In the genomic region with DNA sequence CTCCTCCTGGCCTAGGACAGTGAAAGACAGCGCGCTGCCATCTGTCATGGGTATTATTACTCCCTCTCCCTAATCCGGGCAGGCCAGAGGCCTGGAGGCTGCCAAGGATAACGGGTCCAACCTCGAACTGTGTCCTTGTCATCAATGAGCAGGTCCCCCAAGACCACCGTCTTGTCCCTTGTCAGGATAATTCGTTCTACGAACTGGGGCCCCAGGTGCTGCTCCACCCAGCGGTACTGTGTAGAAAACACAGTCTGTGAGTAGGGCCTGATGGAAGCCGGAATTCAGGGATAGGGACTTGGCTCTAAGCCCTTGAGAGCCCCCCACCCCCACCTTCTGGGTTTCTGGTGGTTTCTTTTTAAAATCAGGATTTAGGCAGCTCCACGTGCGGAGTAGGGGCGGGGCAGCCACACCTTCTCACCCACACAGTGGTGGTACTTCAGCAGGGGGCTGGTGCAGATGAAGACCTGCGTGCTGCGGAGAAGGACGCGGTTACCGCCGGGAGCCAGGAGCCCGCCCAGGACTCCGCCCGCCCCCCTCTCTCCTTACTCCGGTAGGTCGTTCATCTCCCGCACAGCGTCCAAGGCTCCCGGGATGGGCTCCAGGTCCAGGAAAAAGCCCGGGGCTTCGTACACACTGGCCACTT, we compare ENCODE assay signal across 8 cellular contexts. TPM values are rescaled to one million over a fixed set of nuclear protein-coding genes. Genes with fewer than 3 reads are reported as not detected.
DNase-seq lines count a peak whose midpoint lies in the region; ATAC-seq and TF ChIP-seq lines count a peak whose summit lies in the region.

No MANE protein-coding gene starts in this region.

- peak overlapping the region; percentile 88 for H3K4me3 ChIP-seq in HUES6 (ENCODE audit: low read depth, low read length)
- peak overlapping the region; percentile 42 to 92 (median 72) for H3K4me3 ChIP-seq in heart right ventricle

- TF ChIP-seq CTCF in heart right ventricle (IDR thresholded peaks at IDR 0.05): peak in 5 of 9 donors; percentile 28 to 51 (median 49)

- ATAC-seq in heart right ventricle: peak; percentile 49 to 71 (median 62)

- H3K27ac ChIP-seq in HUES6 (ENCODE audit: low read depth, low read length): peak overlapping the region; percentile 98
- peak overlapping the region; percentile 69 to 95 (median 87) for H3K27ac ChIP-seq in heart right ventricle

- H3K27me3 ChIP-seq in HUES6 (ENCODE audit: control insufficient read depth, insufficient read depth, low read length): no peaks in the 10 kb centered on the region
- no peaks in the 10 kb centered on the region for H3K27me3 ChIP-seq in heart right ventricle

- H3K4me1 ChIP-seq in HUES6 (ENCODE audit: control insufficient read depth, insufficient read depth, low read length) (peaks cover 5% of the 10 kb centered on the region), heart right ventricle (peaks cover 0 to 27% (median 15%) of the 10 kb centered on the region in 9 donors)

- DNase-seq in NCI-H748 (lab: John Stamatoyannopoulos, UW; ENCODE audit: unreplicated experiment) (peak; percentile 52), NCI-H748 treated with DMSO at 0.1 percent for 48 hours (lab: John Stamatoyannopoulos, UW) (no peak), SHP77 (lab: John Stamatoyannopoulos, UW) (peak; percentile 66 to 70), amniotic epithelial cell (ENCODE audit: low read depth) (peak; percentile 57), heart right ventricle (peak in 1 of 2 donors; percentile 24), posterior vena cava (ENCODE audit: low spot score) (peak; percentile 84), DMS153 treated with DMSO at 0.1 percent for 48 hours (lab: John Stamatoyannopoulos, UW; ENCODE audit: unreplicated experiment) (no peak)

- intact Hi-C loops in heart right ventricle (cut with DNase I): no loop called here
- intact Hi-C loops in posterior vena cava (cut with DNase I): no loop called here

- H3K9me3 ChIP-seq in HUES6 (ENCODE audit: control insufficient read depth, insufficient read depth, low read depth, low read length) (no peaks in the 10 kb centered on the region), heart right ventricle (no peaks in the 10 kb centered on the region)

- H3K36me3 ChIP-seq in HUES6 (ENCODE audit: control insufficient read depth, insufficient read depth, low read length) (peaks cover 27% of the 10 kb centered on the region), heart right ventricle (peaks cover 0 to 33% (median 0%) of the 10 kb centered on the region in 9 donors)

- peak overlapping the region; percentile 94 for H3K9ac ChIP-seq in HUES6 (ENCODE audit: low read length)

- WGBS in heart right ventricle, 2 donors: 15 to 21% methylated on average over 29 of the region's 29 CpGs

RNA-seq across cellular contexts. Expression of gene NT5C, which starts 0.8 kb away (rescaled TPM):
- total RNA-seq in heart right ventricle: 10 to 100 TPM; 17.1 to 33.3 (median 21.6) TPM
- polyA plus RNA-seq in heart right ventricle: 10 to 100 TPM; 50.0 to 71.7 TPM
- total RNA-seq in posterior vena cava: 10 to 100 TPM; 26.2 to 33.0 TPM

RNA-seq across cellular contexts. Expression of gene ARMC7, which starts 21.0 kb away (rescaled TPM):
- 1 to 10 TPM; 4.7 to 7.9 (median 5.2) TPM for total RNA-seq in heart right ventricle
- 1 to 10 TPM; 3.1 to 7.2 TPM for polyA plus RNA-seq in heart right ventricle
- total RNA-seq in posterior vena cava: 1 to 10 TPM; 5.8 to 6.4 TPM

RNA-seq across cellular contexts. Expression of gene JPT1, which starts 23.6 kb away (rescaled TPM):
- total RNA-seq in heart right ventricle (10 to 100 TPM in 8 of 10 donors, 1 to 10 TPM in 2; 6.7 to 30.0 (median 12.6) TPM), posterior vena cava (10 to 100 TPM; 20.1 to 22.3 TPM)
- polyA plus RNA-seq in heart right ventricle: 10 to 100 TPM; 32.6 to 61.6 TPM

RNA-seq across cellular contexts. Expression of gene SLC16A5, which starts 43.0 kb away (rescaled TPM):
- total RNA-seq in heart right ventricle (10 to 100 TPM in 8 of 10 donors, 1 to 10 TPM in 2; 7.5 to 17.4 (median 11.9) TPM), posterior vena cava (1 to 10 TPM; 6.1 to 8.1 TPM)
- polyA plus RNA-seq in heart right ventricle: 10 to 100 TPM in 1 of 2 donors, 1 to 10 TPM in 1; 3.6 to 12.4 TPM

RNA-seq across cellular contexts. Expression of gene SUMO2, which starts 52.0 kb away (rescaled TPM):
- total RNA-seq in heart right ventricle (100 to 1,000 TPM; 187 to 258 (median 218) TPM), posterior vena cava (100 to 1,000 TPM; 221 to 238 TPM)
- 10 to 100 TPM; 47.9 to 57.1 TPM for polyA plus RNA-seq in heart right ventricle

Comparison
In these comparisons a context has a peak if more than half of its experiments do, and no peak if none do; other contexts are left out.
1. DNase-seq: peak in NCI-H748 (single experiment), SHP77 (2 of 2), amniotic epithelial cell (single experiment) and posterior vena cava (single experiment); none in NCI-H748 treated with DMSO at 0.1 percent for 48 hours (single experiment) and DMS153 treated with DMSO at 0.1 percent for 48 hours (single experiment).